In the genomic region with DNA sequence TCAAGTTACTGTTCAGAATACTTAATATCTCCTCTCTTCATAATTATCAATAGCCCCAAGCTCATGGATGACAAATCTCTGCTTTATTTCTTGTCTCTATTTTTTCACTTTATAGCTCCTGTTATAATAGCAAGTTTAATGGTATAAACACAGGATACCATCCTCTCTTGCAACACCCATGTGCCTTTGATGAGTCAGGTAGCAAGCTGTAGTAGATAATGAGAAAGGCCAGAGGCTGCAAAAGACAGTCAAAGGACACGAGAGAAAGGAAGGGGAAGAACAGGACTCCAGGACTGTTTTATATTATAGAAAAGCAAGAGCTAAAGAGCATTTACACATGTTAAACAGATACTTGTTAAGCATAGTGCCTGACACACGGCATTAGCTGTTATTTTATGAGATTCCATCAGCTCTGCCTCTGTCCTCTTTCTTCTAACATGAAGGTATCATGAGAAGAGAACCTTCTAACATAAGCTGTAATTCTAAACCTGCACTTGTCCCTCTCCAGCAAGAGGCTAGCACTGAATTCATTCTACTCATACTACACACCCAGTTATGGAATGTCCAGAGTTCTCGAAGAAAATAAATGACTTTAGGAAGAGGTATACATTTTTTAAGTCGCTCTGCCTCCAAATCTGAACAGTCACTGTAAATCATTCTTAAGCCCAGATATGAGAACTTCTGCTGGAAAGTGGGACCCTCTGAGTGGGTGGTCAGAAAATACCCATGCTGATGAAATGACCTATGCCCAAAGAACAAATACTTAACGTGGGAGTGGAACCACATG, we compare ENCODE assay signal across 1 cellular context.
TF ChIP-seq lines count a peak whose summit lies in the region.

No MANE protein-coding gene starts in this region.

TF ChIP-seq in HCT116, 20 proteins besides CTCF, POLR2A, EP300 and RAD21 (continued from another document):
- TF ChIP-seq TCF7L2 (IDR thresholded peaks at IDR 0.05; ENCODE audit: borderline replicate concordance, extremely low read depth, insufficient read depth, insufficient read length), result no peak
